ENCODE assay signal across 26 cellular contexts in genomic region chr9:114522847-114523246, GRCh38.
"Had no signal": no experiment of that assay in that cellular context is flagged by ENCODE, and none has a peak within 500 bp of the region (broad histone marks: within the 10 kb centered on the region; RNA-seq: fewer than 3 reads in every experiment).

No MANE protein-coding gene starts in this region.

- DNase-seq: colonic mucosa; cortex of kidney; effector CD8-positive, alpha-beta T cell; effector memory CD8-positive, alpha-beta T cell; foreskin keratinocyte; heart left ventricle; hypothalamus; immature natural killer cell; islet precursor cell; kidney; kidney glomerular epithelial cell; left colon; left ventricle myocardium inferior; mammary epithelial cell; mesendoderm; midbrain; naive B cell had no signal

- H3K4me3 Mint-ChIP-seq: dendritic cell treated with granulocyte-macrophage colony-stimulating factor and Interleukin-4, amounts not matched to agents 40 ng/mL and 50 ng/mL, for 4 days; effector memory CD8-positive, alpha-beta T cell; immature natural killer cell; memory B cell had no signal

- H3K27ac ChIP-seq: colonic mucosa, foreskin keratinocyte, heart left ventricle, hepatocyte, left ventricle myocardium inferior had no signal

- H3K4me3 ChIP-seq: colonic mucosa, esophagus muscularis mucosa, gastroesophageal sphincter, heart left ventricle, hepatocyte, left ventricle myocardium inferior, lung had no signal

- H3K9me3 Mint-ChIP-seq: dendritic cell treated with granulocyte-macrophage colony-stimulating factor and Interleukin-4, amounts not matched to agents 40 ng/mL and 50 ng/mL, for 4 days; effector memory CD8-positive, alpha-beta T cell; immature natural killer cell; memory B cell had no signal

- H2AFZ ChIP-seq: hepatocyte had no signal

- H3K9me3 ChIP-seq: colonic mucosa, esophagus muscularis mucosa, gastroesophageal sphincter, heart left ventricle, left ventricle myocardium inferior had no signal

- ATAC-seq: effector memory CD8-positive, alpha-beta T cell; foreskin keratinocyte; gastroesophageal sphincter; heart left ventricle; left colon; left lobe of liver had no signal

- H3K27ac Mint-ChIP-seq: effector memory CD8-positive, alpha-beta T cell; immature natural killer cell; memory B cell had no signal

- FAIRE-seq: endothelial cell of umbilical vein, frontal cortex, kidney had no signal

- H3K27me3 ChIP-seq: colonic mucosa, esophagus muscularis mucosa had no signal

- H3K36me3 ChIP-seq: colonic mucosa, esophagus muscularis mucosa, gastroesophageal sphincter, heart left ventricle, left ventricle myocardium inferior had no signal

- H3K4me2 ChIP-seq: hepatocyte had no signal

- H3K79me2 ChIP-seq: hepatocyte had no signal

- H3K36me3 Mint-ChIP-seq: memory B cell had no signal

- H3K4me1 ChIP-seq: colonic mucosa, left ventricle myocardium inferior had no signal
